Comparison of ENCODE assay signal across 12 cellular contexts in the genomic region with DNA sequence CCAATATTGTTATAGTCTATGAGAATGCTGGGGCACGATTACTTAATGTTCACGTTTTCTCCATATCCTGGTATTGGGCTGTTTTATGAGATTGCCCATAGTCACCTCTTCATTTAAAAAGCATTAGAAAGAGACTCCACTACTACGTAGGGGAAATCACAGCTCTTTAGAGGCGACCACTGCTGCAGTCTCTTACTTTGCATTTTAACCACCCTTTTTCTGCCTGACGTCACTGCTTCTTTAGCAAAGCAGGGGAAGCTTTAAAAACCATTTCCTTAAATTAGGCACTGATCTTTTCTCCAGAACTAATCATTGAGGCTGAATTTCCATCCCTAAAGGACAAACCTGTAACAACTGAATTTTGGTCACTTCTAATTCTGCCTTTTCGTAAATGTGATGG. TPM values are rescaled to one million over a fixed set of nuclear protein-coding genes. Genes with fewer than 3 reads are reported as not detected.
DNase-seq lines count a peak whose midpoint lies in the region; ATAC-seq and TF ChIP-seq lines count a peak whose summit lies in the region.
"Had no signal": no experiment of that assay in that cellular context is flagged by ENCODE, and none has a peak within 500 bp of the region (broad histone marks: within the 10 kb centered on the region; RNA-seq: fewer than 3 reads in every experiment).

No MANE protein-coding gene starts in this region.

- H4K20me1 ChIP-seq in osteoblast (ENCODE audit: insufficient read depth, low read length) = peaks cover 4% of the 10 kb centered on the region

- H2AFZ ChIP-seq in osteoblast (ENCODE audit: low read length) = no peak overlapping the region

- ATAC-seq in GM21529 (IDR thresholded peaks at IDR 0.05; ENCODE audit: unreplicated experiment) (peak; percentile 28), T-helper 17 cell (peak; percentile 44)
- ATAC-seq in activated CD4-positive, alpha-beta T cell treated with anti-CD3 and anti-CD28 coated beads for 36 hours = no peak
- no peak for ATAC-seq in CD8-positive, alpha-beta T cell

- H3K4me1 Mint-ChIP-seq in T-helper 17 cell (no peaks in the 10 kb centered on the region), nephron progenitor cell (peaks cover 100% of the 10 kb centered on the region)
- no peaks in the 10 kb centered on the region for H3K4me1 Mint-ChIP-seq in activated CD4-positive, alpha-beta T cell treated with anti-CD3 and anti-CD28 coated beads for 36 hours
- H3K4me1 Mint-ChIP-seq in CD8-positive, alpha-beta T cell (ENCODE audit: low read depth) = no peaks in the 10 kb centered on the region
- H3K4me1 Mint-ChIP-seq: activated CD4-positive, alpha-beta memory T cell treated with anti-CD3 and anti-CD28 coated beads, Interleukin-2, amount 10 ng/mL, durations not matched to agents 7 days and 5 days; CD4-positive, CD25-positive, alpha-beta regulatory T cell; immature natural killer cell had no signal

- intact Hi-C loops in activated CD4-positive, alpha-beta T cell treated with anti-CD3 and anti-CD28 coated beads for 36 hours (cut with DNase I, micrococcal nuclease) = no loop called here
- intact Hi-C loops in CD8-positive, alpha-beta T cell (cut with DNase I, micrococcal nuclease) = no loop called here

- H3K9me3 Mint-ChIP-seq in nephron progenitor cell = no peaks in the 10 kb centered on the region
- no peaks in the 10 kb centered on the region for H3K9me3 Mint-ChIP-seq in activated CD4-positive, alpha-beta T cell treated with anti-CD3 and anti-CD28 coated beads for 36 hours (ENCODE audit: low read depth)
- no peaks in the 10 kb centered on the region for H3K9me3 Mint-ChIP-seq in CD8-positive, alpha-beta T cell
- H3K9me3 Mint-ChIP-seq: activated CD4-positive, alpha-beta memory T cell treated with anti-CD3 and anti-CD28 coated beads, Interleukin-2, amount 10 ng/mL, durations not matched to agents 7 days and 5 days; immature natural killer cell had no signal

- H3K27ac Mint-ChIP-seq in T-helper 17 cell = no peak overlapping the region
- peak overlapping the region; percentile 99 for H3K27ac Mint-ChIP-seq in nephron progenitor cell
- no peak overlapping the region for H3K27ac Mint-ChIP-seq in activated CD4-positive, alpha-beta T cell treated with anti-CD3 and anti-CD28 coated beads for 36 hours
- H3K27ac Mint-ChIP-seq in CD8-positive, alpha-beta T cell = no peak overlapping the region
- H3K27ac Mint-ChIP-seq: activated CD4-positive, alpha-beta memory T cell treated with anti-CD3 and anti-CD28 coated beads, Interleukin-2, amount 10 ng/mL, durations not matched to agents 7 days and 5 days; CD4-positive, CD25-positive, alpha-beta regulatory T cell; immature natural killer cell had no signal

- DNase-seq in GM12865 (ENCODE audit: low read depth) (peak; percentile 69), T-helper 17 cell (no peak), nephron progenitor cell (no peak), osteoblast (ENCODE audit: insufficient read length, low spot score, missing footprints) (no peak), cerebellum (ENCODE audit: low spot score) (no peak)
- DNase-seq in activated CD4-positive, alpha-beta T cell treated with anti-CD3 and anti-CD28 coated beads for 36 hours = no peak
- DNase-seq in CD8-positive, alpha-beta T cell = no peak
- DNase-seq: activated CD4-positive, alpha-beta memory T cell treated with anti-CD3 and anti-CD28 coated beads, Interleukin-2, amount 10 ng/mL, durations not matched to agents 7 days and 5 days; CD4-positive, CD25-positive, alpha-beta regulatory T cell; immature natural killer cell had no signal

- H3K27ac ChIP-seq in CD8-positive, alpha-beta T cell (ENCODE audit: low read depth, low read length) = no peak overlapping the region
- H3K27ac ChIP-seq in osteoblast (ENCODE audit: low read depth, low read length) = no peak overlapping the region
- H3K27ac ChIP-seq: SJSA1 had no signal

- H3K79me2 ChIP-seq in osteoblast (ENCODE audit: insufficient read depth, low read length) = no peaks in the 10 kb centered on the region

- H3K27me3 ChIP-seq in CD8-positive, alpha-beta T cell (ENCODE audit: insufficient read depth, low read length) = no peaks in the 10 kb centered on the region
- no peaks in the 10 kb centered on the region for H3K27me3 ChIP-seq in osteoblast (ENCODE audit: insufficient read depth, low read length)
- H3K27me3 ChIP-seq: SJSA1 had no signal

- CTCF ChIA-PET in activated CD4-positive, alpha-beta T cell treated with anti-CD3 and anti-CD28 coated beads for 36 hours (lab: Charles Lee) = interaction anchor here (0.6 kb wide), 1 partner anchor 11 kb away, joined by 4 read pairs; no protein-coding TSS in a partner anchor
- CTCF ChIA-PET in CD8-positive, alpha-beta T cell (lab: Charles Lee) = no interaction called here

- peaks cover 12% of the 10 kb centered on the region for H3K27me3 Mint-ChIP-seq in T-helper 17 cell
- H3K27me3 Mint-ChIP-seq in nephron progenitor cell (ENCODE audit: low read depth, poor library complexity) = no peaks in the 10 kb centered on the region
- peaks cover 4% of the 10 kb centered on the region for H3K27me3 Mint-ChIP-seq in activated CD4-positive, alpha-beta T cell treated with anti-CD3 and anti-CD28 coated beads for 36 hours
- peaks cover 8% of the 10 kb centered on the region for H3K27me3 Mint-ChIP-seq in CD8-positive, alpha-beta T cell (ENCODE audit: low read depth)
- H3K27me3 Mint-ChIP-seq: activated CD4-positive, alpha-beta memory T cell treated with anti-CD3 and anti-CD28 coated beads, Interleukin-2, amount 10 ng/mL, durations not matched to agents 7 days and 5 days; CD4-positive, CD25-positive, alpha-beta regulatory T cell had no signal

- no peak overlapping the region for H3K4me3 Mint-ChIP-seq in T-helper 17 cell
- H3K4me3 Mint-ChIP-seq in nephron progenitor cell = peak overlapping the region; percentile 73
- no peak overlapping the region for H3K4me3 Mint-ChIP-seq in activated CD4-positive, alpha-beta T cell treated with anti-CD3 and anti-CD28 coated beads for 36 hours
- H3K4me3 Mint-ChIP-seq in CD8-positive, alpha-beta T cell = no peak overlapping the region
- H3K4me3 Mint-ChIP-seq: activated CD4-positive, alpha-beta memory T cell treated with anti-CD3 and anti-CD28 coated beads, Interleukin-2, amount 10 ng/mL, durations not matched to agents 7 days and 5 days; CD4-positive, CD25-positive, alpha-beta regulatory T cell; immature natural killer cell had no signal

- no peaks in the 10 kb centered on the region for H3K36me3 ChIP-seq in CD8-positive, alpha-beta T cell (ENCODE audit: insufficient read depth, low read length)
- H3K36me3 ChIP-seq in osteoblast (ENCODE audit: insufficient read depth, low read length) = no peaks in the 10 kb centered on the region
- H3K36me3 ChIP-seq: SJSA1 had no signal

- H3K36me3 Mint-ChIP-seq in T-helper 17 cell (ENCODE audit: low read depth) (no peaks in the 10 kb centered on the region), nephron progenitor cell (ENCODE audit: low read depth) (peaks cover 24% of the 10 kb centered on the region)
- H3K36me3 Mint-ChIP-seq in activated CD4-positive, alpha-beta T cell treated with anti-CD3 and anti-CD28 coated beads for 36 hours (ENCODE audit: low read depth) = no peaks in the 10 kb centered on the region
- H3K36me3 Mint-ChIP-seq in CD8-positive, alpha-beta T cell = no peaks in the 10 kb centered on the region
- H3K36me3 Mint-ChIP-seq: CD4-positive, CD25-positive, alpha-beta regulatory T cell had no signal

- H3K9me3 ChIP-seq in T-helper 17 cell (ENCODE audit: control insufficient read depth, low read length, poor library complexity, severe bottlenecking) = no peaks in the 10 kb centered on the region
- no peaks in the 10 kb centered on the region for H3K9me3 ChIP-seq in CD8-positive, alpha-beta T cell (ENCODE audit: low read length)
- H3K9me3 ChIP-seq in osteoblast (ENCODE audit: low read depth, low read length) = no peaks in the 10 kb centered on the region
- H3K9me3 ChIP-seq: SJSA1 had no signal

- H3K4me1 ChIP-seq in CD8-positive, alpha-beta T cell (ENCODE audit: insufficient read depth, low read length) = no peaks in the 10 kb centered on the region
- no peaks in the 10 kb centered on the region for H3K4me1 ChIP-seq in osteoblast (ENCODE audit: insufficient read depth, low read length)

- no peak overlapping the region for H3K4me2 ChIP-seq in osteoblast (ENCODE audit: insufficient read depth, low read length)

- POLR2A ChIA-PET in activated CD4-positive, alpha-beta T cell treated with anti-CD3 and anti-CD28 coated beads for 36 hours (lab: Charles Lee) = no interaction called here
- POLR2A ChIA-PET in CD8-positive, alpha-beta T cell (lab: Charles Lee) = no interaction called here

- no peak for TF ChIP-seq CTCF in GM12865 (IDR thresholded peaks at IDR 0.05; ENCODE audit: insufficient read depth, low read depth, low read length, missing control alignments)
- TF ChIP-seq CTCF in nephron progenitor cell (IDR thresholded peaks at IDR 0.05) = no peak
- no peak for TF ChIP-seq CTCF in CD8-positive, alpha-beta T cell (IDR thresholded peaks at IDR 0.05)
- no peak for TF ChIP-seq CTCF in osteoblast (IDR thresholded peaks at IDR 0.05; ENCODE audit: extremely low read depth, low read depth, low read length)

- peak overlapping the region; percentile 37 for H3K4me3 ChIP-seq in GM12865 (ENCODE audit: low read depth, low read length)
- no peak overlapping the region for H3K4me3 ChIP-seq in CD8-positive, alpha-beta T cell (ENCODE audit: low read depth, low read length)
- no peak overlapping the region for H3K4me3 ChIP-seq in osteoblast (ENCODE audit: insufficient read depth, low read length)
- H3K4me3 ChIP-seq: SJSA1 had no signal

RNA-seq across cellular contexts. Expression of a gene that starts 38.9 kb away (rescaled TPM):
- total RNA-seq in T-helper 17 cell (under 1 TPM; 0.16 to 0.42 TPM), osteoblast (11.6 and 14.7 TPM in 2 replicates), cerebellum (86.3 TPM)
- not detected for total RNA-seq in activated CD4-positive, alpha-beta T cell treated with anti-CD3 and anti-CD28 coated beads for 36 hours
- total RNA-seq in CD8-positive, alpha-beta T cell = 1 to 10 TPM in 1 of 2 experiments, under 1 TPM in 1; 0.27 to 1.1 TPM
- total RNA-seq: activated CD4-positive, alpha-beta memory T cell treated with anti-CD3 and anti-CD28 coated beads, Interleukin-2, amount 10 ng/mL, durations not matched to agents 7 days and 5 days had no signal

Comparison
In these comparisons a context has a peak if more than half of its experiments do, and no peak if none do; other contexts are left out.
1. ATAC-seq: peak in GM21529 (single experiment) and T-helper 17 cell (single experiment); none in activated CD4-positive, alpha-beta T cell treated with anti-CD3 and anti-CD28 coated beads for 36 hours (single experiment) and CD8-positive, alpha-beta T cell (single experiment).